8 cellular contexts compared by ENCODE assay signal in the genomic region with DNA sequence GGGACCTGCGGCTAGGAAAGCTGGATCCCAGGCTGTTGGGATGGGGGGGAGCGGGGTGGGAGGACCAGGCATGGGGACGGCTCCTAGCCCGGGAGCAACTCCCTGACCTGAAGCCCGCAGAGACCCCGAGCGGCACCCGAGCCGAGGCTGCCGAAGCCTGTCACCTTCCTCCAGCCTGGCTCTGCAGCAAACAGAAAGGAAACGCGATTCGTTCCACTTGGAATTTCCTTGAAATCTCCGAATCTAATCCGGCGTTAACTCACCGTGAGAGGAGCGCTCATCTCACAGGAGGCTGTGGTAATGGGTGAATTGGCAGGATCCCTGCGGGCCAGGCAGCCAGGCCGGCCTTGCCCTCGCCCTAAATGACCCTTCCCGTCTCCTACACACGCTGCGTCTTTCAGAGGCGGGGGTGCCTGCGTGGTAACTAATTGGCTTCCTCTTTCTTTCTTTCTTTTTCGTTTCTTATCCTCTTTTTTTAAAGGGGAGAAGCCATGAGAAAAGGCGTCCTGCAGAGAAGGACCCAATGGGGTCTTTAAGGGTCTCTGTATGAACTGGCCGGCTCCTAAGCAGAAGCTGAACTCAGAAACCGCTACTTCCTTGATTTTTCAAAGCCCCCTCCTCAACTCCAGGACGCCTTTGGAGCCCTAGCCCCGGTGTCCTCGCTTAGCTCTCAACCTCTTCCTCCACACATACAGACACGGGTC. TPM values are rescaled to one million over a fixed set of nuclear protein-coding genes. Genes with fewer than 3 reads are reported as not detected.
DNase-seq lines count a peak whose midpoint lies in the region; ATAC-seq and TF ChIP-seq lines count a peak whose summit lies in the region.

No MANE protein-coding gene starts in this region.

- H3K27ac Mint-ChIP-seq in activated naive CD8-positive, alpha-beta T cell treated with anti-CD3 and anti-CD28 coated beads, Interleukin-2, amount 50 U/mL, for 24 hours: no peak overlapping the region
- H3K27ac Mint-ChIP-seq in naive B cell: peak overlapping the region; percentile 89 to 99 (median 98)

- TF ChIP-seq POLR2A in GM19099 (IDR thresholded peaks at IDR 0.05; ENCODE audit: extremely low read depth, insufficient read length, low read depth): peak; percentile 50

- peaks cover 1% of the 10 kb centered on the region for H3K36me3 Mint-ChIP-seq in activated naive CD8-positive, alpha-beta T cell treated with anti-CD3 and anti-CD28 coated beads, Interleukin-2, amount 50 U/mL, for 24 hours (ENCODE audit: low read depth)
- peaks cover 6 to 25% of the 10 kb centered on the region in 2 donors for H3K36me3 Mint-ChIP-seq in naive B cell

- ATAC-seq in activated naive CD8-positive, alpha-beta T cell treated with anti-CD3 and anti-CD28 coated beads, Interleukin-2, amount 50 U/mL, for 24 hours: no peak
- ATAC-seq in naive B cell (ENCODE audit: low read depth in 2 of 2) (no peak), HG02840 (IDR thresholded peaks at IDR 0.05; ENCODE audit: low FRiP score, unreplicated experiment) (no peak), HG02623 (IDR thresholded peaks at IDR 0.05; ENCODE audit: unreplicated experiment) (no peak), left colon (no peak)

- peak overlapping the region; percentile 67 for H3K4me3 Mint-ChIP-seq in activated naive CD8-positive, alpha-beta T cell treated with anti-CD3 and anti-CD28 coated beads, Interleukin-2, amount 50 U/mL, for 24 hours
- H3K4me3 Mint-ChIP-seq in naive B cell: peak overlapping the region; percentile 96 to 100 (median 97)

- H3K27me3 Mint-ChIP-seq in activated naive CD8-positive, alpha-beta T cell treated with anti-CD3 and anti-CD28 coated beads, Interleukin-2, amount 50 U/mL, for 24 hours: peaks cover 84% of the 10 kb centered on the region
- no peaks in the 10 kb centered on the region for H3K27me3 Mint-ChIP-seq in naive B cell

- intact Hi-C loops in left colon (cut with DNase I, micrococcal nuclease): no loop called here

- DNase-seq in CD1c-positive myeloid dendritic cell (ENCODE audit: extremely low spot score): peak; percentile 31
- DNase-seq in activated naive CD8-positive, alpha-beta T cell treated with anti-CD3 and anti-CD28 coated beads, Interleukin-2, amount 50 U/mL, for 24 hours: no peak
- no peak for DNase-seq in naive B cell
- DNase-seq in NCI-H446 (lab: John Stamatoyannopoulos, UW): no peak
- DNase-seq in left colon: no peak

- H3K9me3 Mint-ChIP-seq in activated naive CD8-positive, alpha-beta T cell treated with anti-CD3 and anti-CD28 coated beads, Interleukin-2, amount 50 U/mL, for 24 hours: no peaks in the 10 kb centered on the region
- peaks cover 0 to 2% (median 0%) of the 10 kb centered on the region in 7 donors for H3K9me3 Mint-ChIP-seq in naive B cell

- H3K4me1 Mint-ChIP-seq in activated naive CD8-positive, alpha-beta T cell treated with anti-CD3 and anti-CD28 coated beads, Interleukin-2, amount 50 U/mL, for 24 hours: peaks cover 37% of the 10 kb centered on the region
- peaks cover 72 to 81% (median 79%) of the 10 kb centered on the region in 3 donors for H3K4me1 Mint-ChIP-seq in naive B cell

RNA-seq across cellular contexts. Expression of a gene that starts 8.5 kb away (rescaled TPM):
- polyA plus RNA-seq in naive B cell (ENCODE audit: low read depth in 6 of 6): 10 to 100 TPM; 17.1 to 83.5 (median 45.3) TPM
- total RNA-seq in left colon: under 1 TPM; 0.46 to 0.59 TPM
